ENCODE assay signal across 1 cellular context in the genomic region with DNA sequence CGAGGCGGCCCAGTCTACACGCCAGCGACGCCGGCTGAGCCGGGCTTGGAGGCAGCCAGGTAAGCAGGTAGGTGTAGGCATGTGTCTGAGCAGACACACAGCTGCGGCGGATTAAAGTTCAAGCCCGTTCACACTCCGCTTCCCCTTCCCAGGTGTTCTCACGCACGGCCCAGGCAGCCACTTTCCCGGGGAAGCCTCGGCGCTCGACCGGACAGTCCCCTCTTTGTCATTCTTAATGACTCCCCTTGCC.
TF ChIP-seq lines count a peak whose summit lies in the region.

No MANE protein-coding gene starts in this region.

TF ChIP-seq in WTC11, 78 proteins besides CTCF, POLR2A, EP300 and RAD21 (continued from another document):
- TF ChIP-seq, protein P1, sequence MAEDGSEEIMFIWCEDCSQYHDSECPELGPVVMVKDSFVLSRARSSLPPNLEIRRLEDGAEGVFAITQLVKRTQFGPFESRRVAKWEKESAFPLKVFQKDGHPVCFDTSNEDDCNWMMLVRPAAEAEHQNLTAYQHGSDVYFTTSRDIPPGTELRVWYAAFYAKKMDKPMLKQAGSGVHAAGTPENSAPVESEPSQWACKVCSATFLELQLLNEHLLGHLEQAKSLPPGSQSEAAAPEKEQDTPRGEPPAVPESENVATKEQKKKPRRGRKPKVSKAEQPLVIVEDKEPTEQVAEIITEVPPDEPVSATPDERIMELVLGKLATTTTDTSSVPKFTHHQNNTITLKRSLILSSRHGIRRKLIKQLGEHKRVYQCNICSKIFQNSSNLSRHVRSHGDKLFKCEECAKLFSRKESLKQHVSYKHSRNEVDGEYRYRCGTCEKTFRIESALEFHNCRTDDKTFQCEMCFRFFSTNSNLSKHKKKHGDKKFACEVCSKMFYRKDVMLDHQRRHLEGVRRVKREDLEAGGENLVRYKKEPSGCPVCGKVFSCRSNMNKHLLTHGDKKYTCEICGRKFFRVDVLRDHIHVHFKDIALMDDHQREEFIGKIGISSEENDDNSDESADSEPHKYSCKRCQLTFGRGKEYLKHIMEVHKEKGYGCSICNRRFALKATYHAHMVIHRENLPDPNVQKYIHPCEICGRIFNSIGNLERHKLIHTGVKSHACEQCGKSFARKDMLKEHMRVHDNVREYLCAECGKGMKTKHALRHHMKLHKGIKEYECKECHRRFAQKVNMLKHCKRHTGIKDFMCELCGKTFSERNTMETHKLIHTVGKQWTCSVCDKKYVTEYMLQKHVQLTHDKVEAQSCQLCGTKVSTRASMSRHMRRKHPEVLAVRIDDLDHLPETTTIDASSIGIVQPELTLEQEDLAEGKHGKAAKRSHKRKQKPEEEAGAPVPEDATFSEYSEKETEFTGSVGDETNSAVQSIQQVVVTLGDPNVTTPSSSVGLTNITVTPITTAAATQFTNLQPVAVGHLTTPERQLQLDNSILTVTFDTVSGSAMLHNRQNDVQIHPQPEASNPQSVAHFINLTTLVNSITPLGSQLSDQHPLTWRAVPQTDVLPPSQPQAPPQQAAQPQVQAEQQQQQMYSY (CRISPR knock-in tag; IDR thresholded peaks at IDR 0.05) = peak; percentile 84
- TF ChIP-seq, protein P2, sequence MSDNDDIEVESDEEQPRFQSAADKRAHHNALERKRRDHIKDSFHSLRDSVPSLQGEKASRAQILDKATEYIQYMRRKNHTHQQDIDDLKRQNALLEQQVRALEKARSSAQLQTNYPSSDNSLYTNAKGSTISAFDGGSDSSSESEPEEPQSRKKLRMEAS (CRISPR knock-in tag; IDR thresholded peaks at IDR 0.05) = no peak
- TF ChIP-seq, protein P3, sequence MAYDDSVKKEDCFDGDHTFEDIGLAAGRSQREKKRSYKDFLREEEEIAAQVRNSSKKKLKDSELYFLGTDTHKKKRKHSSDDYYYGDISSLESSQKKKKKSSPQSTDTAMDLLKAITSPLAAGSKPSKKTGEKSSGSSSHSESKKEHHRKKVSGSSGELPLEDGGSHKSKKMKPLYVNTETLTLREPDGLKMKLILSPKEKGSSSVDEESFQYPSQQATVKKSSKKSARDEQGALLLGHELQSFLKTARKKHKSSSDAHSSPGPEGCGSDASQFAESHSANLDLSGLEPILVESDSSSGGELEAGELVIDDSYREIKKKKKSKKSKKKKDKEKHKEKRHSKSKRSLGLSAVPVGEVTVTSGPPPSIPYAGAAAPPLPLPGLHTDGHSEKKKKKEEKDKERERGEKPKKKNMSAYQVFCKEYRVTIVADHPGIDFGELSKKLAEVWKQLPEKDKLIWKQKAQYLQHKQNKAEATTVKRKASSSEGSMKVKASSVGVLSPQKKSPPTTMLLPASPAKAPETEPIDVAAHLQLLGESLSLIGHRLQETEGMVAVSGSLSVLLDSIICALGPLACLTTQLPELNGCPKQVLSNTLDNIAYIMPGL (CRISPR knock-in tag; IDR thresholded peaks at IDR 0.05) = peak; percentile 11; the same call in 1 of the 2 replicates
- no peak for TF ChIP-seq ELF4 (CRISPR knock-in tag; IDR thresholded peaks at IDR 0.05; ENCODE audit: low read depth)
- no peak for TF ChIP-seq ZNF263 (CRISPR knock-in tag; IDR thresholded peaks at IDR 0.05; ENCODE audit: low read depth)
- TF ChIP-seq ZNF219 (CRISPR knock-in tag; IDR thresholded peaks at IDR 0.05; ENCODE audit: borderline replicate concordance) = no peak
- TF ChIP-seq, protein P4, sequence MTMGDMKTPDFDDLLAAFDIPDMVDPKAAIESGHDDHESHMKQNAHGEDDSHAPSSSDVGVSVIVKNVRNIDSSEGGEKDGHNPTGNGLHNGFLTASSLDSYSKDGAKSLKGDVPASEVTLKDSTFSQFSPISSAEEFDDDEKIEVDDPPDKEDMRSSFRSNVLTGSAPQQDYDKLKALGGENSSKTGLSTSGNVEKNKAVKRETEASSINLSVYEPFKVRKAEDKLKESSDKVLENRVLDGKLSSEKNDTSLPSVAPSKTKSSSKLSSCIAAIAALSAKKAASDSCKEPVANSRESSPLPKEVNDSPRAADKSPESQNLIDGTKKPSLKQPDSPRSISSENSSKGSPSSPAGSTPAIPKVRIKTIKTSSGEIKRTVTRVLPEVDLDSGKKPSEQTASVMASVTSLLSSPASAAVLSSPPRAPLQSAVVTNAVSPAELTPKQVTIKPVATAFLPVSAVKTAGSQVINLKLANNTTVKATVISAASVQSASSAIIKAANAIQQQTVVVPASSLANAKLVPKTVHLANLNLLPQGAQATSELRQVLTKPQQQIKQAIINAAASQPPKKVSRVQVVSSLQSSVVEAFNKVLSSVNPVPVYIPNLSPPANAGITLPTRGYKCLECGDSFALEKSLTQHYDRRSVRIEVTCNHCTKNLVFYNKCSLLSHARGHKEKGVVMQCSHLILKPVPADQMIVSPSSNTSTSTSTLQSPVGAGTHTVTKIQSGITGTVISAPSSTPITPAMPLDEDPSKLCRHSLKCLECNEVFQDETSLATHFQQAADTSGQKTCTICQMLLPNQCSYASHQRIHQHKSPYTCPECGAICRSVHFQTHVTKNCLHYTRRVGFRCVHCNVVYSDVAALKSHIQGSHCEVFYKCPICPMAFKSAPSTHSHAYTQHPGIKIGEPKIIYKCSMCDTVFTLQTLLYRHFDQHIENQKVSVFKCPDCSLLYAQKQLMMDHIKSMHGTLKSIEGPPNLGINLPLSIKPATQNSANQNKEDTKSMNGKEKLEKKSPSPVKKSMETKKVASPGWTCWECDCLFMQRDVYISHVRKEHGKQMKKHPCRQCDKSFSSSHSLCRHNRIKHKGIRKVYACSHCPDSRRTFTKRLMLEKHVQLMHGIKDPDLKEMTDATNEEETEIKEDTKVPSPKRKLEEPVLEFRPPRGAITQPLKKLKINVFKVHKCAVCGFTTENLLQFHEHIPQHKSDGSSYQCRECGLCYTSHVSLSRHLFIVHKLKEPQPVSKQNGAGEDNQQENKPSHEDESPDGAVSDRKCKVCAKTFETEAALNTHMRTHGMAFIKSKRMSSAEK (CRISPR knock-in tag; IDR thresholded peaks at IDR 0.05; ENCODE audit: borderline replicate concordance) = no peak
